Comparison of ENCODE assay signal across 16 cellular contexts in the genomic region with DNA sequence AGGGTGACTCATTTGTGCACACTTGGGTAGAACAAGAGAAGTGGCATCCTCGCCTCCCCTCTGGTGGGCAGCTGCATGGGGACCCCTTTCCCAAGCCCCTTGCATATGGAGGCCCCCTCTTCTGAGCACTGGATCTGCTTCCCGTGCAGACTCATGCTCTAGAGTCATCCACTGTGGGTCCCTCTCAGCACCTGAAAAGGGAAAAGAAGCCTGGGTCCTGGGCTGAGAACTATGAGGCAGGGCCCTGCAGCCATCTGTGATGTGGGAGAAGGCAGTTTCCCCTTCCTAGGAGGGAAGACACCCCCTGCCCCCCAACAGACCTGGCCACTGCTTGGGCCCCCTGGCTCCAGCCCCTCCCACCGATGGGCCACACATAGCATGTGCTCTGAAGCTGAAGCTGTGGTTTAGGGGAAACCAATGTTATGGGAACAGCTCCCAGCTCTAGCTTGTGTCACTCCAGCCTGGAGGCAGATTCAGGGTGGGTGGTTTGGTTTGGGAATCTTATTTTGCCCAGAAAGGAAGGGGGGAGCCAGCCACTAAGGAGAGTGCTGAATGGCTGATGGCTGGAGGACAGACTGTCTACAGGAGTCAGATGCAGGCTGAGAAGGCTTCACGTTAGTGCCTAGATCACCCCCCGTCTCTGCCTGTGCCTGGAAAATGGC.
"Had no signal": no experiment of that assay in that cellular context is flagged by ENCODE, and none has a peak within 500 bp of the region (broad histone marks: within the 10 kb centered on the region; RNA-seq: fewer than 3 reads in every experiment).

No MANE protein-coding gene starts in this region.

- H3K36me3 Mint-ChIP-seq: naive thymus-derived CD8-positive, alpha-beta T cell; stimulated activated effector memory CD8-positive, alpha-beta T cell treated with anti-CD3 and anti-CD28 coated beads, Interleukin-12 subunit alpha, Interleukin-12 subunit beta, amount 100 ng/mL, for 72 hours had no signal

- H3K4me3 Mint-ChIP-seq: activated CD4-positive, alpha-beta T cell treated with anti-CD3 and anti-CD28 coated beads, Interleukin-2, amount 10 ng/mL, durations not matched to agents 24 days and 14 days; activated naive CD4-positive, alpha-beta T cell treated with anti-CD3 and anti-CD28 coated beads for 36 hours; activated T-cell treated with anti-CD3 and anti-CD28 coated beads, Interleukin-2, amount 50 U/mL, for 4 hours; naive thymus-derived CD8-positive, alpha-beta T cell; stimulated activated effector memory CD8-positive, alpha-beta T cell treated with anti-CD3 and anti-CD28 coated beads, Interleukin-12 subunit alpha, Interleukin-12 subunit beta, amount 100 ng/mL, for 72 hours had no signal

- H3K27me3 Mint-ChIP-seq: activated CD4-positive, alpha-beta T cell treated with anti-CD3 and anti-CD28 coated beads, Interleukin-2, amount 10 ng/mL, durations not matched to agents 24 days and 14 days had no signal

- ATAC-seq: activated T-cell treated with anti-CD3 and anti-CD28 coated beads, Interleukin-2, amount 50 U/mL, for 4 hours; esophagus mucosa; left cardiac atrium; naive thymus-derived CD8-positive, alpha-beta T cell; sciatic nerve; stimulated activated effector memory CD8-positive, alpha-beta T cell treated with anti-CD3 and anti-CD28 coated beads, Interleukin-12 subunit alpha, Interleukin-12 subunit beta, amount 100 ng/mL, for 72 hours had no signal

- H3K4me1 Mint-ChIP-seq: activated CD4-positive, alpha-beta T cell treated with anti-CD3 and anti-CD28 coated beads, Interleukin-2, amount 10 ng/mL, durations not matched to agents 24 days and 14 days; naive thymus-derived CD8-positive, alpha-beta T cell; stimulated activated effector memory CD8-positive, alpha-beta T cell treated with anti-CD3 and anti-CD28 coated beads, Interleukin-12 subunit alpha, Interleukin-12 subunit beta, amount 100 ng/mL, for 72 hours had no signal

- DNase-seq: activated CD4-positive, alpha-beta T cell treated with anti-CD3 and anti-CD28 coated beads, Interleukin-2, amount 10 ng/mL, durations not matched to agents 24 days and 14 days; activated CD4-positive, CD25-positive, alpha-beta regulatory T cell; activated CD8-positive, alpha-beta memory T cell treated with anti-CD3 and anti-CD28 coated beads, Interleukin-2, amount 50 U/mL, for 4 hours; activated naive CD4-positive, alpha-beta T cell treated with anti-CD3 and anti-CD28 coated beads for 36 hours; activated T-cell treated with anti-CD3 and anti-CD28 coated beads, Interleukin-2, amount 50 U/mL, for 4 hours; cerebellar nuclear complex; effector CD8-positive, alpha-beta T cell; left cardiac atrium; naive thymus-derived CD8-positive, alpha-beta T cell; stimulated activated CD4-positive, alpha-beta T cell treated with anti-CD3 and anti-CD28 coated beads, Interleukin-4, amount 100 ng/mL, for 24 hours; stomach; T-helper 9 cell; trophoblast cell had no signal

- H3K27ac Mint-ChIP-seq: activated CD4-positive, alpha-beta T cell treated with anti-CD3 and anti-CD28 coated beads, Interleukin-2, amount 10 ng/mL, durations not matched to agents 24 days and 14 days; activated naive CD4-positive, alpha-beta T cell treated with anti-CD3 and anti-CD28 coated beads for 36 hours; stimulated activated effector memory CD8-positive, alpha-beta T cell treated with anti-CD3 and anti-CD28 coated beads, Interleukin-12 subunit alpha, Interleukin-12 subunit beta, amount 100 ng/mL, for 72 hours had no signal

- H3K9me3 Mint-ChIP-seq: activated CD4-positive, alpha-beta T cell treated with anti-CD3 and anti-CD28 coated beads, Interleukin-2, amount 10 ng/mL, durations not matched to agents 24 days and 14 days; activated naive CD4-positive, alpha-beta T cell treated with anti-CD3 and anti-CD28 coated beads for 36 hours; activated T-cell treated with anti-CD3 and anti-CD28 coated beads, Interleukin-2, amount 50 U/mL, for 4 hours; naive thymus-derived CD8-positive, alpha-beta T cell; stimulated activated effector memory CD8-positive, alpha-beta T cell treated with anti-CD3 and anti-CD28 coated beads, Interleukin-12 subunit alpha, Interleukin-12 subunit beta, amount 100 ng/mL, for 72 hours had no signal
